In the genomic region with DNA sequence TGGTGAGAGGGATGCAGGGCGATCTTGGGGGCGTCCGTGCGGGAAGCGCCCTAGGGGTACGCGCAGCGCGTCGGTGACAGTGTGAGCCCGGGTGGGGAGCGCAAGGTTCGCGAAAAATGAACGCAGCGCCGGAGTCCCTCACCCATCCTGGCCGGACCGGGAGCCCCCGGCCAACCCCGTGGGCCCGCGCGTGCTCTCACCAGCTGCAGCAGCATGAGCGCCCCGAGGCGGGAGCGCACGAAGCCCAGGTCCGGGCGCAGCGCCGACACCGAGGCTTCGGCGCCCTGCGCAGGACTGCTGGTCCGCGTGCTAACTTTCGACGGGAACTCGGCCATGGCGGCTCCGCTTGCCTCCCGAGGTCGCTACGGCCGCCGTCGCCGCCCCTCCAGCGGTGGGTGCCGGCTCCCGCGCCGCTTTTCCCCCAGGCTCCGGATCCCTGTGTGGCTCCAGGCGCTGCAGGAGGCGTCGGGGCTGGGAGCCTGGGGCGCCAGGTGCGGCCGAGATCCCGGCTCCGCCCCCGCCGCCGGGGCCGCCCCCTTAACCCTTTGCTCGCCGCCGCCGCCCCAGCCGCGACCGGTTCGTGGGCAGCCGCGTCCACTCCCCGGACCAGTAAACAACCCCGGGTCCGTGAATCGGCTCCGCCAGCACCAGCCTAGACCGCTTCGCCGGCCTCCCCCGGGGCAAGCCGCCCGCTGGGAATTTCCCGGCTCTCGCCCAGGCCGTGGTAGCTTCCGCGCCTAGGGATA, we compare ENCODE assay signal across 8 cellular contexts. TPM values are rescaled to one million over a fixed set of nuclear protein-coding genes. Genes with fewer than 3 reads are reported as not detected.
DNase-seq lines count a peak whose midpoint lies in the region; ATAC-seq and TF ChIP-seq lines count a peak whose summit lies in the region.

A gene with protein sequence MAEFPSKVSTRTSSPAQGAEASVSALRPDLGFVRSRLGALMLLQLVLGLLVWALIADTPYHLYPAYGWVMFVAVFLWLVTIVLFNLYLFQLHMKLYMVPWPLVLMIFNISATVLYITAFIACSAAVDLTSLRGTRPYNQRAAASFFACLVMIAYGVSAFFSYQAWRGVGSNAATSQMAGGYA (minus strand): TSS at position 467 of the 746 bp plus-strand sequence. CDS start 132 bp downstream, at position 335.

- no peaks in the 10 kb centered on the region for H4K20me1 ChIP-seq in BLaER1

- intact Hi-C loops in spleen (cut with DNase I; ENCODE audit: low total_unique reads) = no loop called here

- H3K36me3 ChIP-seq in BLaER1 (no peaks in the 10 kb centered on the region), WERI-Rb-1 (no peaks in the 10 kb centered on the region; the same call in 1 of the 2 replicates), spleen (no peaks in the 10 kb centered on the region)

- TF ChIP-seq CTCF in HFF-Myc (IDR thresholded peaks at IDR 0.05; ENCODE audit: low read depth, low read length, missing control alignments) = no peak
- TF ChIP-seq CTCF in WERI-Rb-1 (IDR thresholded peaks at IDR 0.05; ENCODE audit: low read depth, low read length) = no peak
- no peak for TF ChIP-seq CTCF in spleen (IDR thresholded peaks at IDR 0.05 in 8 of 11, conservative IDR thresholded peaks at IDR 0.05 in 3 of 11)

- H3K27me3 ChIP-seq in BLaER1 = peaks cover 27% of the 10 kb centered on the region
- no peaks in the 10 kb centered on the region for H3K27me3 ChIP-seq in WERI-Rb-1 (ENCODE audit: insufficient read depth, low read depth, severe bottlenecking)
- H3K27me3 ChIP-seq in spleen (replicated peaks in 1 of 7) = peaks cover 0 to 36% (median 20%) of the 10 kb centered on the region in 7 donors

- H3K4me2 ChIP-seq in BLaER1 = peak within 1 kb of the TSS; percentile 94

- DNase-seq in HFF-Myc (ENCODE audit: extremely low read depth, low read depth) (no peak), WERI-Rb-1 (peak; percentile 56), cerebellum (ENCODE audit: low spot score) (peak; percentile 24), kidney glomerular epithelial cell (lab: John Stamatoyannopoulos, UW) (peak; percentile 34), spleen (no peak), cerebellar nuclear complex (lab: John Stamatoyannopoulos, UW) (no peak)

- no peak for ATAC-seq in GM18520 (IDR thresholded peaks at IDR 0.05; ENCODE audit: unreplicated experiment)

- 1 to 21% (median 4%) methylated on average over 22 to 95 of the region's 95 CpGs for WGBS in spleen, 5 donors

- H3K9me3 ChIP-seq in BLaER1 = no peaks in the 10 kb centered on the region
- no peaks in the 10 kb centered on the region for H3K9me3 ChIP-seq in WERI-Rb-1 (ENCODE audit: severe bottlenecking)
- H3K9me3 ChIP-seq in spleen = no peaks in the 10 kb centered on the region

- TF ChIP-seq POLR2A in spleen (IDR thresholded peaks at IDR 0.05) = no peak

- peak within 1 kb of the TSS; percentile 71 for H3K9ac ChIP-seq in BLaER1

- H3K4me1 ChIP-seq in BLaER1 = peaks cover 29% of the 10 kb centered on the region
- H3K4me1 ChIP-seq in spleen = peaks cover 4 to 49% (median 20%) of the 10 kb centered on the region in 6 donors

- peak within 1 kb of the TSS; percentile 14; the same call in 1 of the 2 replicates for H3K27ac ChIP-seq in BLaER1
- peak within 1 kb of the TSS; percentile 50 for H3K27ac ChIP-seq in WERI-Rb-1
- peak within 1 kb of the TSS in 7 of 8 donors; percentile 22 to 71 (median 64) for H3K27ac ChIP-seq in spleen

- H3K4me3 ChIP-seq in BLaER1 (peak within 1 kb of the TSS; percentile 73), HFF-Myc (replicated peaks; ENCODE audit: low read depth, low read length) (peak within 1 kb of the TSS; percentile 38), WERI-Rb-1 (ENCODE audit: low read depth, low read length) (peak within 1 kb of the TSS; percentile 87), spleen (peak within 1 kb of the TSS; percentile 48 to 74 (median 60))

RNA-seq across cellular contexts. Expression of the gene that starts here (rescaled TPM):
- total RNA-seq in cerebellum (2.2 TPM), spleen (10 to 100 TPM in 6 of 7 donors, 1 to 10 TPM in 1; 9.6 to 53.1 (median 29.1) TPM)
- 10 to 100 TPM in 1 of 3 donors, 1 to 10 TPM in 2; 4.7 to 19.1 (median 7.0) TPM for polyA plus RNA-seq in spleen

Comparison
In these comparisons a context has a peak if more than half of its experiments do, and no peak if none do; other contexts are left out.
1. H3K27ac ChIP-seq: peak in every context shown above with its lines; median percentile 64 in spleen; 50 in WERI-Rb-1; 14 in BLaER1.
2. DNase-seq: peak in WERI-Rb-1 (single experiment), cerebellum (single experiment) and kidney glomerular epithelial cell (single experiment); none in HFF-Myc (single experiment), spleen (single experiment) and cerebellar nuclear complex (0 of 2).
3. Peak in every context shown above with its lines, with median percentiles within 50 percentile points of each other: H3K4me3 ChIP-seq.